25 cellular contexts compared by ENCODE assay signal in genomic region chr6:131770776-131771175, GRCh38. TPM values are rescaled to one million over a fixed set of nuclear protein-coding genes. Genes with fewer than 3 reads are reported as not detected.
"Had no signal": no experiment of that assay in that cellular context is flagged by ENCODE, and none has a peak within 500 bp of the region (broad histone marks: within the 10 kb centered on the region; RNA-seq: fewer than 3 reads in every experiment).

No MANE protein-coding gene starts in this region.

- H3K4me1 Mint-ChIP-seq: IgD-negative memory B cell had no signal

- ATAC-seq: K562, Panc1 had no signal

- H3K4me3 ChIP-seq: K562 had no signal

- H3K9ac ChIP-seq: KMS-11, SK-N-SH had no signal

- FAIRE-seq: K562 had no signal

- H3K4me3 Mint-ChIP-seq: IgD-negative memory B cell had no signal

- H3K4me2 ChIP-seq: KMS-11, SK-N-SH had no signal

- H3K27ac ChIP-seq: KMS-11, RWPE1 had no signal

- H3K9me3 Mint-ChIP-seq: IgD-negative memory B cell had no signal

- H3K9me2 ChIP-seq: SK-N-SH had no signal

- H3K9me3 ChIP-seq: SK-N-SH had no signal

- H3K36me3 Mint-ChIP-seq: IgD-negative memory B cell had no signal

- H3K27ac Mint-ChIP-seq: IgD-negative memory B cell had no signal

- DNase-seq: Kasumi-1, MM.1S, NCI-H1092 treated with DMSO at 0.1 percent for 48 hours, NCI-H1436, NCI-H187, NCI-H2029, NCI-H2081 treated with DMSO at 0.1 percent for 48 hours, NCI-H2171, NCI-H226, NCI-H446, NCI-H510A, NCI-H524 treated with DMSO at 0.1 percent for 48 hours, NCI-H69, NCI-H774, SHP77, SK-N-SH, SW 1271 had no signal

RNA-seq across cellular contexts. Expression of gene ENPP1, which starts 37.0 kb away (rescaled TPM):
- polyA plus RNA-seq: SK-N-SH had no signal

RNA-seq across cellular contexts. Expression of gene CTAGE9, which starts 60.0 kb away (rescaled TPM):
- total RNA-seq: HT1080, K562, M059J, SK-MEL-5 had no signal
- polyA plus RNA-seq: IgD-negative memory B cell, K562, SK-N-SH had no signal
